Comparison of ENCODE assay signal across 31 cellular contexts in the genomic region with DNA sequence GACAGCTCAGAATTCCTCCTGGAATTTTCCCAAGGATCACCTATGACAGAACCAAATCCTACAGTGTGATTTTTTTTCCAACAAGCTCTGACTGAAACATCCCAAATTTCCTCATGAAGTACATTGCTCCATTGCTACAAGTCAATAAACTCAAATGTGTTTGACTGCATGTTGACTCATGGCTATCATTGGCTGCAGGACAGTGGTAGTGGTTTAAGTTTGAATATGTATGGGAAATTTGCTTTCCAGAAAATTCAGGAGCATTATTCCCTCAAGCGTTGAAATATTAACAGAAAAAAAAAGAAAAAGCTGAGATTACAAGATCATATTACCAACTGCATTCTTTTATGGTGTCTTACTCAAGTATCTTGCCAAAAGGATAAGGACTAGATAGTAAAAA.
"Had no signal": no experiment of that assay in that cellular context is flagged by ENCODE, and none has a peak within 500 bp of the region (broad histone marks: within the 10 kb centered on the region; RNA-seq: fewer than 3 reads in every experiment).

No MANE protein-coding gene starts in this region.

- H3K27ac ChIP-seq: adrenal gland, brain microvascular endothelial cell, cardiac muscle cell, KMS-11, PC-9, RWPE1, VCaP had no signal

- H3K9me3 ChIP-seq: adrenal gland had no signal

- H3K4me2 ChIP-seq: KMS-11, PC-9 had no signal

- H3K27me3 ChIP-seq: adrenal gland, brain microvascular endothelial cell, cardiac muscle cell had no signal

- H3K4me3 Mint-ChIP-seq: activated B cell treated with CpG ODN at 0.5 μM for 24 hours; activated CD8-positive, alpha-beta T cell treated with anti-CD3 and anti-CD28 coated beads, Interleukin-2, amount 10 ng/mL, durations not matched to agents 7 days and 5 days; activated naive CD4-positive, alpha-beta T cell treated with anti-CD3 and anti-CD28 coated beads for 36 hours; activated T-cell treated with anti-CD3 and anti-CD28 coated beads, Interleukin-2, amount 50 U/mL, for 24 hours; central memory CD8-positive, alpha-beta T cell had no signal

- H2AFZ ChIP-seq: PC-9 had no signal

- H3K4me1 Mint-ChIP-seq: activated B cell treated with CpG ODN at 0.5 μM for 24 hours; central memory CD8-positive, alpha-beta T cell had no signal

- H3K36me3 Mint-ChIP-seq: activated naive CD4-positive, alpha-beta T cell treated with anti-CD3 and anti-CD28 coated beads, Interleukin-2, amount 50 U/mL, for 72 hours had no signal

- H3K27me3 Mint-ChIP-seq: activated B cell treated with CpG ODN at 0.5 μM for 24 hours; activated T-cell treated with anti-CD3 and anti-CD28 coated beads, Interleukin-2, amount 50 U/mL, for 24 hours; central memory CD8-positive, alpha-beta T cell had no signal

- DNase-seq: activated B cell treated with CpG ODN at 0.5 μM for 24 hours; activated CD4-positive, alpha-beta T cell treated with anti-CD3 and anti-CD28 coated beads for 1 hour; activated CD4-positive, alpha-beta T cell treated with anti-CD3 and anti-CD28 coated beads for 48 hours; activated CD4-positive, alpha-beta T cell treated with anti-CD3 and anti-CD28 coated beads, Interleukin-2, amount 50 U/mL, for 4 hours; activated CD8-positive, alpha-beta T cell treated with anti-CD3 and anti-CD28 coated beads, Interleukin-2, amount 10 ng/mL, durations not matched to agents 7 days and 5 days; activated gamma-delta T cell treated with Interleukin-2 at 50 U/mL for 16 hours; activated naive CD4-positive, alpha-beta T cell treated with anti-CD3 and anti-CD28 coated beads for 36 hours; activated T-cell treated with anti-CD3 and anti-CD28 coated beads, Interleukin-2, amount 50 U/mL, for 24 hours; adrenal gland; brain microvascular endothelial cell; NCI-H1105; NCI-H1436; NCI-H1694; NCI-H1930; NCI-H2081 treated with DMSO at 0.1 percent for 48 hours; NCI-H2171; NCI-H510A; NCI-H526; NCI-H748 treated with DMSO at 0.1 percent for 48 hours; NK-92 treated with Interleukin-12 subunit alpha and Interleukin-12 subunit beta, amount 100 ng/mL, for 24 hours; PC-9; SW 1271; T-helper 1 cell; T-helper 2 cell; T-helper 9 cell had no signal

- H3K9me3 Mint-ChIP-seq: activated T-cell treated with anti-CD3 and anti-CD28 coated beads, Interleukin-2, amount 50 U/mL, for 24 hours had no signal

- H3K4me3 ChIP-seq: adrenal gland, cardiac muscle cell, PC-9 had no signal

- H3K27ac Mint-ChIP-seq: activated B cell treated with CpG ODN at 0.5 μM for 24 hours; activated CD8-positive, alpha-beta T cell treated with anti-CD3 and anti-CD28 coated beads, Interleukin-2, amount 10 ng/mL, durations not matched to agents 7 days and 5 days; activated naive CD4-positive, alpha-beta T cell treated with anti-CD3 and anti-CD28 coated beads for 36 hours; activated naive CD4-positive, alpha-beta T cell treated with anti-CD3 and anti-CD28 coated beads, Interleukin-2, amount 50 U/mL, for 72 hours; activated T-cell treated with anti-CD3 and anti-CD28 coated beads, Interleukin-2, amount 50 U/mL, for 24 hours had no signal

- H3K36me3 ChIP-seq: adrenal gland, brain microvascular endothelial cell, cardiac muscle cell had no signal

- H3K4me1 ChIP-seq: adrenal gland had no signal
